In the genomic region with DNA sequence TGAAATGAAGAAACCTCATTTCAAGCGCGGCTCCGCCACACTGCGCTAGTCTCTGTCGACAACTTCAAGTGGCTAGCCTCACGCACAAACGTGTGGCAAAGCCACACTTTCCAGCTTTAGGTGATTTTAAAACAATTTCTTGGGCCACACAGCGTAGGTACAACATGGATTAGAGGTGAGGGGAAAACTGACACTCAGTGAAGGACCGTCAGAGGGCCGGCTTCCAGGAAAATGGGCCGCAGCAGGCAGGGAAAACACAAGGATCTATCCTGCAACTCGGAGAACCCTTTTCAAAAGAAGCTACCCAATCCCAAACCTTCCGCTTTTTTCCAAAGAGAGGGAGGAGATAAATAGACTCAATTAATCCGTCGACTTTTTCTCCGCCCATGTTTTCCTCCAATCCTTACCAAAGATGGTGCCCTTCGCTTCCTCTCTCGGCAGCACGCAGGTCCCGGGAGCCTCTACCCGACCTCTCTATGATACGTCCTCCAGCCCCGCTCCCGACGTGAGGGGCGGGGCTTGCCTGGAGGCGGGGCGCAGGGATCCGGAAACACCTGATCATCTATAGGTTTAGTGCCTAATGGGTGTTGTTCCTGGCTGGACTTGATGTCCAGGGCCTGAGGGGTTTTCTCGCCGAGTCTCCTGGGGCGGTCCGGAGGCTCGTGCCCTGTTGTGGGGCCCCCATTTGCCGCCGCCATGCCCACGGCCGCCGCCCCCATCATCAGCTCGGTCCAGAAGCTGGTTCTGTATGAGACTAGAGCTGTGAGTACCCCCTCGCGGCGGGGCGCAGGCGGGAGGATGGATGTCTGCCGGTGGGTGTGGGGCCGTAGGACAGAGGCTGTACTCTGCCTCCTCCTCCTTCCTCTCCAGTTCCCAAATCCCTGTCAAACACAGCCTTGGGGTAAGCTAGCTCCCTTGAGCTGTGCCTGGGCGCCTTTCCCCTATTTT, we compare ENCODE assay signal across 8 cellular contexts. TPM values are rescaled to one million over a fixed set of nuclear protein-coding genes. Genes with fewer than 3 reads are reported as not detected.
DNase-seq lines count a peak whose midpoint lies in the region; ATAC-seq and TF ChIP-seq lines count a peak whose summit lies in the region.

Gene AK9, minus strand, starts transcription at position 463 of the 948 bp plus-strand sequence. CDS start 15,457 bp downstream, outside the sequence.
Gene FIG4, plus strand, starts transcription at position 557 of the 948 bp plus-strand sequence. Its CDS starts 140 bp downstream, at position 697.

- H3K27me3 ChIP-seq in BLaER1 treated with 17β-estradiol and CSF1 and Interleukin-3, amounts not matched to agents 10 nM and 100 nM: no peaks in the 10 kb centered on the region
- no peaks in the 10 kb centered on the region for H3K27me3 ChIP-seq in left lung

- H3K9ac ChIP-seq in BLaER1 treated with 17β-estradiol and CSF1 and Interleukin-3, amounts not matched to agents 10 nM and 100 nM: peak within 1 kb of the TSS; percentile 64 to 88 (median 83)

- POLR2A ChIA-PET in activated CD4-positive, alpha-beta T cell treated with anti-CD3 and anti-CD28 coated beads, Interleukin-2, amount 10 ng/mL, durations not matched to agents 7 days and 5 days (lab: Charles Lee): no interaction called here

- ATAC-seq in GM19324 (IDR thresholded peaks at IDR 0.05; ENCODE audit: low FRiP score, unreplicated experiment): peak; percentile 98
- ATAC-seq in HG03469 (IDR thresholded peaks at IDR 0.05; ENCODE audit: unreplicated experiment): peak; percentile 81
- peak; percentile 99 for ATAC-seq in left lung

- H3K27ac Mint-ChIP-seq in activated CD4-positive, alpha-beta T cell treated with anti-CD3 and anti-CD28 coated beads, Interleukin-2, amount 10 ng/mL, durations not matched to agents 7 days and 5 days: peak within 1 kb of the TSS; percentile 91

- H3K36me3 ChIP-seq in BLaER1 treated with 17β-estradiol and CSF1 and Interleukin-3, amounts not matched to agents 10 nM and 100 nM: peaks cover 0 to 17% (median 0%) of the 10 kb centered on the region in 11 experiments; a peak in 5 of 22 replicates
- H3K36me3 ChIP-seq in left lung: no peaks in the 10 kb centered on the region

- peaks cover 34 to 66% (median 47%) of the 10 kb centered on the region in 10 experiments for H3K4me1 ChIP-seq in BLaER1 treated with 17β-estradiol and CSF1 and Interleukin-3, amounts not matched to agents 10 nM and 100 nM
- peaks cover 0 to 43% of the 10 kb centered on the region in 2 donors for H3K4me1 ChIP-seq in left lung

- H3K36me3 Mint-ChIP-seq in activated CD4-positive, alpha-beta T cell treated with anti-CD3 and anti-CD28 coated beads, Interleukin-2, amount 10 ng/mL, durations not matched to agents 7 days and 5 days (ENCODE audit: low read depth): peaks cover 7% of the 10 kb centered on the region

- peaks cover 2% of the 10 kb centered on the region for H3K27me3 Mint-ChIP-seq in activated CD4-positive, alpha-beta T cell treated with anti-CD3 and anti-CD28 coated beads, Interleukin-2, amount 10 ng/mL, durations not matched to agents 7 days and 5 days

- CTCF ChIA-PET in activated CD4-positive, alpha-beta T cell treated with anti-CD3 and anti-CD28 coated beads, Interleukin-2, amount 10 ng/mL, durations not matched to agents 7 days and 5 days (lab: Charles Lee): interaction anchor here (0.8 to 1.1 kb wide), 4 partner anchors 11 to 307 kb away, joined by 3 read pairs; no protein-coding TSS in a partner anchor

- no peak for TF ChIP-seq CTCF in left lung (IDR thresholded peaks at IDR 0.05)

- peak within 1 kb of the TSS; percentile 88 to 99 (median 96) for H3K4me2 ChIP-seq in BLaER1 treated with 17β-estradiol and CSF1 and Interleukin-3, amounts not matched to agents 10 nM and 100 nM

- DNase-seq in NCI-H526 (lab: John Stamatoyannopoulos, UW) (peak; percentile 94 to 96), dedifferentiated amniotic fluid mesenchymal stem cell (ENCODE audit: extremely low spot score) (peak; percentile 96), left lung (peak; percentile 97 to 98)
- peak; percentile 92 for DNase-seq in activated CD4-positive, alpha-beta T cell treated with anti-CD3 and anti-CD28 coated beads, Interleukin-2, amount 10 ng/mL, durations not matched to agents 7 days and 5 days
- peak; percentile 87 to 88 for DNase-seq in stimulated activated CD4-positive, alpha-beta T cell treated with anti-CD3 and anti-CD28 coated beads, Interleukin-2, amount 100 ng/mL, for 48 hours

- intact Hi-C loops in left lung (cut with DNase I): no loop called here

- peaks cover 0 to 11% (median 0%) of the 10 kb centered on the region in 11 experiments; a peak in 2 of 22 replicates for H3K9me3 ChIP-seq in BLaER1 treated with 17β-estradiol and CSF1 and Interleukin-3, amounts not matched to agents 10 nM and 100 nM (replicated peaks in 1 of 11)
- no peaks in the 10 kb centered on the region for H3K9me3 ChIP-seq in left lung

- peak within 1 kb of the TSS; percentile 89 for H3K4me3 Mint-ChIP-seq in activated CD4-positive, alpha-beta T cell treated with anti-CD3 and anti-CD28 coated beads, Interleukin-2, amount 10 ng/mL, durations not matched to agents 7 days and 5 days

- H3K9me3 Mint-ChIP-seq in activated CD4-positive, alpha-beta T cell treated with anti-CD3 and anti-CD28 coated beads, Interleukin-2, amount 10 ng/mL, durations not matched to agents 7 days and 5 days: no peaks in the 10 kb centered on the region

- peak within 1 kb of the TSS; percentile 63 to 87 (median 82) for H3K27ac ChIP-seq in BLaER1 treated with 17β-estradiol and CSF1 and Interleukin-3, amounts not matched to agents 10 nM and 100 nM
- H3K27ac ChIP-seq in left lung: peak within 1 kb of the TSS; percentile 89 to 95

- H3K4me1 Mint-ChIP-seq in activated CD4-positive, alpha-beta T cell treated with anti-CD3 and anti-CD28 coated beads, Interleukin-2, amount 10 ng/mL, durations not matched to agents 7 days and 5 days: peaks cover 32% of the 10 kb centered on the region

- H4K20me1 ChIP-seq in BLaER1 treated with 17β-estradiol and CSF1 and Interleukin-3, amounts not matched to agents 10 nM and 100 nM: peaks cover 0 to 9% (median 0%) of the 10 kb centered on the region in 11 experiments; a peak in 3 of 22 replicates

- H3K4me3 ChIP-seq in BLaER1 treated with 17β-estradiol and CSF1 and Interleukin-3, amounts not matched to agents 10 nM and 100 nM: peak within 1 kb of the TSS; percentile 72 to 91 (median 87)
- H3K4me3 ChIP-seq in left lung: peak within 1 kb of the TSS; percentile 78 to 83

RNA-seq across cellular contexts. Expression of gene AK9, which starts in this region (rescaled TPM):
- total RNA-seq in activated CD4-positive, alpha-beta T cell treated with anti-CD3 and anti-CD28 coated beads, Interleukin-2, amount 10 ng/mL, durations not matched to agents 7 days and 5 days: 1 to 10 TPM; 3.4 to 5.0 TPM
- total RNA-seq in left lung: 1 to 10 TPM; 4.6 to 8.0 TPM

RNA-seq across cellular contexts. Expression of gene FIG4, which starts in this region (rescaled TPM):
- total RNA-seq in activated CD4-positive, alpha-beta T cell treated with anti-CD3 and anti-CD28 coated beads, Interleukin-2, amount 10 ng/mL, durations not matched to agents 7 days and 5 days: 10 to 100 TPM; 11.0 to 11.6 TPM
- total RNA-seq in left lung: 10 to 100 TPM; 18.9 to 24.5 TPM

Comparison
In these comparisons a context has a peak if more than half of its experiments do, and no peak if none do; other contexts are left out.
1. Peak in every context shown above with its lines: DNase-seq, ATAC-seq, H3K4me3 ChIP-seq and H3K27ac ChIP-seq.